ENCODE assay signal across 17 cellular contexts in genomic region chrX:1587161-1587560, GRCh38. TPM values are rescaled to one million over a fixed set of nuclear protein-coding genes. Genes with fewer than 3 reads are reported as not detected.
A peak's percentile ranks its signal among the peaks of the same experiment; 100 is the strongest.
DNase-seq lines count a peak whose midpoint lies in the region; ATAC-seq and TF ChIP-seq lines count a peak whose summit lies in the region.
"Had no signal": no experiment of that assay in that cellular context is flagged by ENCODE, and none has a peak within 500 bp of the region (broad histone marks: within the 10 kb centered on the region; RNA-seq: fewer than 3 reads in every experiment).

No MANE protein-coding gene starts in this region.

- DNase-seq in SK-N-SH: no peak
- no peak for DNase-seq in activated B cell treated with CpG ODN at 0.5 μM for 24 hours
- no peak for DNase-seq in nephron progenitor cell
- DNase-seq in KBM-7: no peak
- no peak for DNase-seq in uterus
- DNase-seq: activated CD4-positive, CD25-positive, alpha-beta regulatory T cell treated with anti-CD3 and anti-CD28 coated beads, Interleukin-2, amount 50 U/mL, for 72 hours; activated naive CD4-positive, alpha-beta T cell treated with anti-CD3 and anti-CD28 coated beads for 36 hours; H9; left ventricle myocardium inferior; NCI-H1417 treated with DMSO at 0.1 percent for 48 hours; NCI-H524 treated with DMSO at 0.1 percent for 48 hours; occipital lobe; Right ventricle myocardium superior had no signal

- no peaks in the 10 kb centered on the region for H3K9me3 Mint-ChIP-seq in activated B cell treated with CpG ODN at 0.5 μM for 24 hours
- peaks cover 14% of the 10 kb centered on the region for H3K9me3 Mint-ChIP-seq in nephron progenitor cell
- H3K9me3 Mint-ChIP-seq: activated naive CD4-positive, alpha-beta T cell treated with anti-CD3 and anti-CD28 coated beads for 36 hours had no signal

- no peak for TF ChIP-seq POLR2A in uterus (IDR thresholded peaks at IDR 0.05)

- H3K9me2 ChIP-seq in SK-N-SH: no peaks in the 10 kb centered on the region

- no peak overlapping the region for H3K4me2 ChIP-seq in SK-N-SH

- intact Hi-C loops in activated B cell treated with CpG ODN at 0.5 μM for 24 hours (cut with micrococcal nuclease): loop anchor here (1.0 kb wide), 1 partner anchor 74 kb away; no protein-coding TSS in a partner anchor
- intact Hi-C loops in uterus (cut with DNase I; ENCODE audit: low total_unique reads): no loop called here

- TF ChIP-seq RAD21 in SK-N-SH (IDR thresholded peaks at IDR 0.05; ENCODE audit: low read length): no peak

- H3K27me3 ChIP-seq in SK-N-SH (ENCODE audit: insufficient read depth) (no peaks in the 10 kb centered on the region), uterus (no peaks in the 10 kb centered on the region)
- H3K27me3 ChIP-seq: tibial nerve had no signal

- H3K4me3 Mint-ChIP-seq in activated B cell treated with CpG ODN at 0.5 μM for 24 hours: peak overlapping the region; percentile 38
- no peak overlapping the region for H3K4me3 Mint-ChIP-seq in nephron progenitor cell
- H3K4me3 Mint-ChIP-seq: activated naive CD4-positive, alpha-beta T cell treated with anti-CD3 and anti-CD28 coated beads for 36 hours; H9 had no signal

- no peaks in the 10 kb centered on the region for H3K9me3 ChIP-seq in SK-N-SH
- H3K9me3 ChIP-seq in uterus: no peaks in the 10 kb centered on the region
- H3K9me3 ChIP-seq: left ventricle myocardium inferior, tibial nerve had no signal

- in situ Hi-C loops in KBM-7 (cut with MboI; ENCODE audit: low pct_unique_long_range_greater_than_20kb, low sequenced_read_pairs): no loop called here

- H3K36me3 Mint-ChIP-seq in activated B cell treated with CpG ODN at 0.5 μM for 24 hours (ENCODE audit: low read depth): peaks cover 4% of the 10 kb centered on the region
- H3K36me3 Mint-ChIP-seq in nephron progenitor cell (ENCODE audit: low read depth): no peaks in the 10 kb centered on the region

- H3K4me3 ChIP-seq in SK-N-SH (ENCODE audit: low read depth in 2 of 2, low read length in 1 of 2) (no peak overlapping the region), uterus (no peak overlapping the region)
- H3K4me3 ChIP-seq: left ventricle myocardium inferior, tibial nerve had no signal

- H3K27ac Mint-ChIP-seq in activated B cell treated with CpG ODN at 0.5 μM for 24 hours (peak overlapping the region; percentile 71), nephron progenitor cell (peak overlapping the region; percentile 89)
- H3K27ac Mint-ChIP-seq: activated naive CD4-positive, alpha-beta T cell treated with anti-CD3 and anti-CD28 coated beads for 36 hours had no signal

- ATAC-seq in SK-N-SH treated with all-trans-retinoic acid at 6 μM for 48 hours: no peak
- ATAC-seq in GM19351 (IDR thresholded peaks at IDR 0.05; ENCODE audit: unreplicated experiment): peak; percentile 19
- peak; percentile 15 for ATAC-seq in activated B cell treated with CpG ODN at 0.5 μM for 24 hours (ENCODE audit: low read depth)
- no peak for ATAC-seq in HG02840 (IDR thresholded peaks at IDR 0.05; ENCODE audit: low FRiP score, unreplicated experiment)

- peaks cover 4% of the 10 kb centered on the region for H3K79me2 ChIP-seq in SK-N-SH (ENCODE audit: insufficient read depth)

- peaks cover 45% of the 10 kb centered on the region for H3K4me1 Mint-ChIP-seq in activated B cell treated with CpG ODN at 0.5 μM for 24 hours
- H3K4me1 Mint-ChIP-seq in nephron progenitor cell: no peaks in the 10 kb centered on the region

- CTCF ChIA-PET in SK-N-SH (lab: Yijun Ruan, JAX): no interaction called here
- CTCF ChIA-PET in activated B cell treated with CpG ODN at 0.5 μM for 24 hours (lab: Charles Lee): no interaction called here

- H3K4me1 ChIP-seq in SK-N-SH (ENCODE audit: control insufficient read depth in 1 of 2, insufficient read depth in 2 of 2, low read depth in 1 of 2, low read length in 1 of 2): no peaks in the 10 kb centered on the region
- no peaks in the 10 kb centered on the region for H3K4me1 ChIP-seq in uterus

- POLR2A ChIA-PET in SK-N-SH (lab: Yijun Ruan, JAX) (no interaction called here), activated B cell treated with CpG ODN at 0.5 μM for 24 hours (lab: Charles Lee) (no interaction called here)

- no peak for TF ChIP-seq EP300 in SK-N-SH (IDR thresholded peaks at IDR 0.05; ENCODE audit: borderline replicate concordance in 1 of 2, low read depth in 1 of 2, low read length in 1 of 2)

- H3K27me3 Mint-ChIP-seq in activated B cell treated with CpG ODN at 0.5 μM for 24 hours (no peaks in the 10 kb centered on the region), nephron progenitor cell (ENCODE audit: low read depth, poor library complexity) (peaks cover 13% of the 10 kb centered on the region)

- no peak overlapping the region for H3K9ac ChIP-seq in SK-N-SH

- H3F3A ChIP-seq in SK-N-SH (replicated peaks; ENCODE audit: insufficient read depth): peaks cover 5% of the 10 kb centered on the region

- no peak overlapping the region for H3K27ac ChIP-seq in SK-N-SH (ENCODE audit: low read depth in 2 of 2, low read length in 1 of 2)
- no peak overlapping the region for H3K27ac ChIP-seq in uterus
- H3K27ac ChIP-seq: left ventricle myocardium inferior, tibial nerve had no signal

- TF ChIP-seq CTCF in SK-N-SH (IDR thresholded peaks at IDR 0.05) (no peak), activated B cell treated with CpG ODN at 0.5 μM for 24 hours (IDR thresholded peaks at IDR 0.05) (no peak), nephron progenitor cell (IDR thresholded peaks at IDR 0.05) (no peak), uterus (IDR thresholded peaks at IDR 0.05) (no peak)

- 0 out of 2 replicates have a peak overlapping the region, but pooled peaks have one; percentile 35 for H2AFZ ChIP-seq in SK-N-SH (ENCODE audit: low read depth)

- H3K36me3 ChIP-seq in SK-N-SH (replicated peaks in 1 of 2; ENCODE audit: control insufficient read depth in 1 of 2, insufficient read depth in 2 of 2, low read length in 1 of 2) (no peaks in the 10 kb centered on the region), uterus (no peaks in the 10 kb centered on the region)
- H3K36me3 ChIP-seq: left ventricle myocardium inferior, tibial nerve had no signal

- WGBS in SK-N-SH (ENCODE audit: low lambda C conversion rate): 10% methylated on average over 5 of the region's 5 CpGs

- no peaks in the 10 kb centered on the region; the same call in 1 of the 2 replicates for H4K20me1 ChIP-seq in SK-N-SH (ENCODE audit: insufficient read depth)

TF ChIP-seq in SK-N-SH, 30 proteins besides CTCF, POLR2A, EP300 and RAD21:
- TF ChIP-seq FOSL2 (IDR thresholded peaks at IDR 0.05; ENCODE audit: borderline replicate concordance, low read depth) (no peak), USF2 (IDR thresholded peaks at IDR 0.05; ENCODE audit: borderline replicate concordance, low read depth, low read length) (no peak), RFX5 (IDR thresholded peaks at IDR 0.05; ENCODE audit: low read length) (no peak), MAX (IDR thresholded peaks at IDR 0.05; ENCODE audit: low read depth) (no peak), CHD2 (IDR thresholded peaks at IDR 0.05; ENCODE audit: low read length, partially characterized antibody) (no peak)

TF ChIP-seq in SK-N-SH treated with all-trans-retinoic acid at 6 μM for 48 hours, 23 proteins besides CTCF, POLR2A, EP300 and RAD21 (continues in another document):
- TF ChIP-seq CSDC2 (CRISPR knock-in tag; IDR thresholded peaks at IDR 0.05) (no peak), TOX (CRISPR knock-in tag; IDR thresholded peaks at IDR 0.05; ENCODE audit: borderline replicate concordance) (no peak), SNAI2 (CRISPR knock-in tag; IDR thresholded peaks at IDR 0.05) (no peak), CSRNP3 (CRISPR knock-in tag; IDR thresholded peaks at IDR 0.05) (no peak)

RNA-seq across cellular contexts. Expression of gene AKAP17A, which starts 4.2 kb away (rescaled TPM):
- polyA plus RNA-seq in SK-N-SH (2012; rRNA removed): 38.7 and 43.8 TPM in 2 replicates
- polyA plus RNA-seq in SK-N-SH (2012; cell fraction: cytosol; rRNA removed): 17.5 and 23.9 TPM in 2 replicates
- polyA plus RNA-seq in SK-N-SH (2012; cell fraction: nucleus; rRNA removed): 238 and 288 TPM in 2 replicates
- 75.7 and 84.7 TPM in 2 replicates for total RNA-seq in activated B cell treated with CpG ODN at 0.5 μM for 24 hours
- 10 to 100 TPM; 21.5 to 52.9 (median 29.6) TPM for total RNA-seq in uterus

RNA-seq across cellular contexts. Expression of gene ASMT, which starts 27.7 kb away (rescaled TPM):
- polyA plus RNA-seq in SK-N-SH (2012; rRNA removed): 0.26 TPM in 1 of 2 replicates, not detected in the other
- polyA plus RNA-seq in SK-N-SH (2012; cell fraction: cytosol; rRNA removed): 0.08 TPM in 2 replicates
- 0.20 and 0.54 TPM in 2 replicates for polyA plus RNA-seq in SK-N-SH (2012; cell fraction: nucleus; rRNA removed)
- 0.44 and 0.69 TPM in 2 replicates for total RNA-seq in activated B cell treated with CpG ODN at 0.5 μM for 24 hours
- total RNA-seq in uterus: 1 to 10 TPM in 1 of 4 donors, under 1 TPM in 1, not detected in 2; 0.21 to 2.6 TPM
- total RNA-seq: activated naive CD4-positive, alpha-beta T cell treated with anti-CD3 and anti-CD28 coated beads for 36 hours; left ventricle myocardium inferior; Right ventricle myocardium superior had no signal

RNA-seq across cellular contexts. Expression of gene P2RY8, which starts 50.2 kb away (rescaled TPM):
- polyA plus RNA-seq in SK-N-SH (2012; rRNA removed): 0.03 and 0.08 TPM in 2 replicates
- polyA plus RNA-seq in SK-N-SH (2012; cell fraction: cytosol; rRNA removed): 0.03 and 0.05 TPM in 2 replicates
- polyA plus RNA-seq in SK-N-SH (2012; cell fraction: nucleus; rRNA removed): 0.05 and 0.15 TPM in 2 replicates
- 315 and 332 TPM in 2 replicates for total RNA-seq in activated B cell treated with CpG ODN at 0.5 μM for 24 hours
- 1 to 10 TPM in 1 of 4 donors, under 1 TPM in 2, not detected in 1; 0.59 to 3.6 (median 0.90) TPM for total RNA-seq in uterus
- total RNA-seq: H9 had no signal

Comparison
In these comparisons a context has a peak if more than half of its experiments do, and no peak if none do; other contexts are left out.
1. ATAC-seq: peak in GM19351 (single experiment) and activated B cell treated with CpG ODN at 0.5 μM for 24 hours (single experiment); none in SK-N-SH treated with all-trans-retinoic acid at 6 μM for 48 hours (single experiment) and HG02840 (single experiment).
2. RNA of gene P2RY8, which starts 50.2 kb away (total RNA-seq): 315 to 332 TPM in activated B cell treated with CpG ODN at 0.5 μM for 24 hours; 0.59 to 3.6 TPM in uterus; every median in the first group is over 10 times any median in the second.